ENCODE assay signal across 21 cellular contexts in the genomic region with DNA sequence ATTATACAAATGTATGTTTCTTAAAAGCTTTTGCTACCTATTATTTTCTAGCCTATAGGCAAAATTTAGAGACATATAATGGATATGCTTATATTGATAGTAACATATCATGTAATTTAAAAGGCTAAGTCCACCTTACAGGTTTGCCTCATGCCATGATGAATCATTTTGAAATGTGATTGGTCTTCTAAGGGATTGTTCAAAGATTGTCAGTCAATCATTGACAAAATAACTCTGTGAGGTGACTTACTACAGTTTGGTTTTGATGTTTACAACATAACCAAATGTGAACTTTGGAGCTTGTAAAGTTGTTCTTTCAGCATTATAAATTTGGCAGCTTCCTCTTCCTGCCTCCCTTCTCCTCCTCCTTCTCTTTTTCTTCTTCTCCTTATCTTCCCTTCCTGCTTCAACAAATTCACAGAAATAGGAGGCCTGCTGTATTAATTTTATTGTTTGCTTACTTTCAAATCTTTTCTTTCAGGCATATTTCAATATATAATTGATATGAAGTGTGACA. TPM values are rescaled to one million over a fixed set of nuclear protein-coding genes. Genes with fewer than 3 reads are reported as not detected.
DNase-seq lines count a peak whose midpoint lies in the region; ATAC-seq, FAIRE-seq and TF ChIP-seq lines count a peak whose summit lies in the region.
"Had no signal": no experiment of that assay in that cellular context is flagged by ENCODE, and none has a peak within 500 bp of the region (broad histone marks: within the 10 kb centered on the region; RNA-seq: fewer than 3 reads in every experiment).

No MANE protein-coding gene starts in this region.

- ATAC-seq in GM18508 (IDR thresholded peaks at IDR 0.05; ENCODE audit: insufficient read depth, unreplicated experiment) = peak; percentile 54
- peak; percentile 70 for ATAC-seq in HG03175 (IDR thresholded peaks at IDR 0.05; ENCODE audit: unreplicated experiment)
- ATAC-seq in GM12878 = peak; percentile 71
- peak; percentile 85 to 93 (median 88) for ATAC-seq in right lobe of liver
- ATAC-seq: effector memory CD8-positive, alpha-beta T cell; lower lobe of right lung; SK-N-SH treated with all-trans-retinoic acid at 6 μM for 48 hours had no signal

- CTCF ChIA-PET in GM12878 (lab: Yijun Ruan, JAX) = interaction anchor here (0.8 to 1.9 kb wide), 5 partner anchors 19 to 103 kb away, joined by 3 to 6 read pairs (median 4); a partner anchor contains a TSS

- H3K27ac ChIP-seq in GM12878 (ENCODE audit: control insufficient read depth, insufficient read depth) = no peak overlapping the region
- peak overlapping the region in 2 of 3 donors; percentile 44 to 57 for H3K27ac ChIP-seq in right lobe of liver
- H3K27ac ChIP-seq: lower lobe of right lung, RWPE1, stomach had no signal

- no peak overlapping the region for H3K4me2 ChIP-seq in GM12878 (ENCODE audit: control insufficient read depth, insufficient read depth)

- TF ChIP-seq POLR2A in GM12878 (IDR thresholded peaks at IDR 0.05; ENCODE audit: low read depth, low read length) (no peak), right lobe of liver (IDR thresholded peaks at IDR 0.05) (no peak)

- TF ChIP-seq RAD21 in GM12878 (IDR thresholded peaks at IDR 0.05; ENCODE audit: insufficient read depth, low read depth, low read length) = no peak

- no peaks in the 10 kb centered on the region for H3K36me3 ChIP-seq in GM12878 (ENCODE audit: control insufficient read depth in 2 of 2, insufficient read depth in 2 of 2, low read length in 1 of 2)
- H3K36me3 ChIP-seq in right lobe of liver = no peaks in the 10 kb centered on the region
- H3K36me3 ChIP-seq: lower lobe of right lung, stomach had no signal

- H4K20me1 ChIP-seq in GM12878 (ENCODE audit: control insufficient read depth, insufficient read depth) = no peaks in the 10 kb centered on the region

- no peak overlapping the region for H3K4me3 ChIP-seq in GM12878
- no peak overlapping the region for H3K4me3 ChIP-seq in right lobe of liver
- H3K4me3 ChIP-seq: lower lobe of right lung, smooth muscle cell, stomach had no signal

- H3K9me3 ChIP-seq in GM12878 (replicated peaks; ENCODE audit: control insufficient read depth, insufficient read depth, low read length) (no peaks in the 10 kb centered on the region), right lobe of liver (no peaks in the 10 kb centered on the region)
- H3K9me3 ChIP-seq: lower lobe of right lung, stomach had no signal

- FAIRE-seq in GM12878 (lab: Jason Lieb, UNC) = peak; percentile 7

- BruUV-seq in GM12878 (replicated peaks; lab: Mats Ljungman, UMichigan) = no TSS peak

- in situ Hi-C loops in GM12878 (cut with MboI) = no loop called here

- intact Hi-C loops in GM12878 (cut with micrococcal nuclease; ENCODE audit: unreplicated experiment) (no loop called here), right lobe of liver (cut with DNase I) (no loop called here)

- no peaks in the 10 kb centered on the region for H3K79me2 ChIP-seq in GM12878 (ENCODE audit: control insufficient read depth, insufficient read depth, low read length)

- no peaks in the 10 kb centered on the region for H3K27me3 ChIP-seq in GM12878 (replicated peaks in 1 of 2; ENCODE audit: control insufficient read depth in 2 of 2, insufficient read depth in 2 of 2, low read length in 1 of 2)
- no peaks in the 10 kb centered on the region for H3K27me3 ChIP-seq in right lobe of liver

- RAD21 ChIA-PET in GM12878 (lab: Charles Lee; ENCODE audit: unreplicated experiment) = interaction anchor here (0.9 to 2.4 kb wide), 4 partner anchors 39 to 102 kb away, joined by 3 to 9 read pairs (median 6); a partner anchor contains a TSS

- H3K9ac ChIP-seq in GM12878 (ENCODE audit: control insufficient read depth, insufficient read depth, low read length) = no peak overlapping the region

- H2AFZ ChIP-seq in GM12878 (ENCODE audit: control insufficient read depth, low read depth, low read length) = peak overlapping the region; percentile 56; the same call in 1 of the 2 replicates

- no peak for TF ChIP-seq EP300 in GM12878 (IDR thresholded peaks at IDR 0.05; ENCODE audit: borderline replicate concordance in 1 of 2, control insufficient read depth in 1 of 2, low read depth in 2 of 2, low read length in 2 of 2)

- DNase-seq in GM12878 (ENCODE audit: low read depth, low spot score) = no peak
- DNase-seq in right lobe of liver = no peak
- DNase-seq in stimulated activated CD4-positive, alpha-beta T cell treated with anti-CD3 and anti-CD28 coated beads, Interleukin-2, amount 100 ng/mL, for 24 hours = no peak
- DNase-seq in ecto neural progenitor cell (ENCODE audit: low spot score) = no peak
- DNase-seq in amniotic stem cell (lab: John Stamatoyannopoulos, UW) = no peak
- DNase-seq in T1000 (lab: John Stamatoyannopoulos, UW) = no peak
- DNase-seq: activated CD4-positive, CD25-positive, alpha-beta regulatory T cell treated with anti-CD3 and anti-CD28 coated beads, Interleukin-2, amount 50 U/mL, for 72 hours; CD4-positive, alpha-beta T cell; DND-41; effector memory CD8-positive, alpha-beta T cell; HFFc6; KG1; lower lobe of right lung; NCI-H2029; stimulated activated CD4-positive, alpha-beta T cell treated with anti-CD3 and anti-CD28 coated beads, Interleukin-4, amount 100 ng/mL, for 4 hours; stomach had no signal

- TF ChIP-seq CTCF in GM12878 (IDR thresholded peaks at IDR 0.05 in 2 of 3, conservative IDR thresholded peaks at IDR 0.05 in 1 of 3; ENCODE audit: control insufficient read depth in 2 of 3, extremely low read depth in 1 of 3, insufficient read depth in 1 of 3, low read depth in 3 of 3, low read length in 3 of 3) (no peak), right lobe of liver (IDR thresholded peaks at IDR 0.05) (no peak)

- SMC1A ChIA-PET in GM12878 (lab: Charles Lee; ENCODE audit: uncharacterized antibody, unreplicated experiment) = interaction anchor here (0.6 to 1.5 kb wide), 5 partner anchors 36 to 59 kb away, joined by 3 to 9 read pairs (median 3); a partner anchor contains a TSS

- POLR2A ChIA-PET in GM12878 (lab: Charles Lee) = interaction anchor here (1.2 kb wide), 1 partner anchor 53 kb away, joined by 3 read pairs; no protein-coding TSS in a partner anchor

- H3K4me1 ChIP-seq in GM12878 (ENCODE audit: control insufficient read depth, insufficient read depth, low read length) = no peaks in the 10 kb centered on the region; the same call in 1 of the 2 replicates
- peaks cover 0 to 28% (median 6%) of the 10 kb centered on the region in 4 donors for H3K4me1 ChIP-seq in right lobe of liver
- H3K4me1 ChIP-seq: lower lobe of right lung had no signal

TF ChIP-seq in GM12878, 131 proteins besides CTCF, POLR2A, EP300 and RAD21:
- peak; percentile 36; the same call in 1 of the 2 replicates for TF ChIP-seq ATF7 (IDR thresholded peaks at IDR 0.05; ENCODE audit: low read depth)
- TF ChIP-seq, protein P1, sequence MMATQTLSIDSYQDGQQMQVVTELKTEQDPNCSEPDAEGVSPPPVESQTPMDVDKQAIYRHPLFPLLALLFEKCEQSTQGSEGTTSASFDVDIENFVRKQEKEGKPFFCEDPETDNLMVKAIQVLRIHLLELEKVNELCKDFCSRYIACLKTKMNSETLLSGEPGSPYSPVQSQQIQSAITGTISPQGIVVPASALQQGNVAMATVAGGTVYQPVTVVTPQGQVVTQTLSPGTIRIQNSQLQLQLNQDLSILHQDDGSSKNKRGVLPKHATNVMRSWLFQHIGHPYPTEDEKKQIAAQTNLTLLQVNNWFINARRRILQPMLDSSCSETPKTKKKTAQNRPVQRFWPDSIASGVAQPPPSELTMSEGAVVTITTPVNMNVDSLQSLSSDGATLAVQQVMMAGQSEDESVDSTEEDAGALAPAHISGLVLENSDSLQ (IDR thresholded peaks at IDR 0.05) = peak; percentile 61
- TF ChIP-seq TAF1 (IDR thresholded peaks at IDR 0.05; ENCODE audit: borderline replicate concordance, low read depth, low read length) = no peak
TF ChIP-seq in GM12878: peak in this region for 2.

RNA-seq across cellular contexts. Expression of a gene that starts 39.7 kb away (rescaled TPM):
- total RNA-seq in GM12878 (2013; cell fraction: nucleolus; rRNA removed) = 32.2 and 34.9 TPM in 2 replicates
- 10.6 and 12.3 TPM in 2 replicates for total RNA-seq in GM12878 (2014; rRNA removed)
- total RNA-seq in GM12878 (2014; rRNA removed; fragmentation: Illumina TruSeq; extraction: Trizol) = 7.2 TPM in 2 replicates
- 12.5 and 14.4 TPM in 2 replicates for total RNA-seq in GM12878 (2021)
- 4.2 TPM for polyA plus RNA-seq in GM12878 (2011; ENCODE audit: low read depth)
- 12.5 and 21.8 TPM in 2 replicates for polyA plus RNA-seq in GM12878 (2011; rRNA removed)
- polyA plus RNA-seq in GM12878 (2011; cell fraction: cytosol; rRNA removed) = 19.0 and 20.8 TPM in 2 replicates
- 10.5 and 14.0 TPM in 2 replicates for polyA plus RNA-seq in GM12878 (2011; cell fraction: nucleus; rRNA removed)
- 9.5 and 10.9 TPM in 2 replicates for polyA plus RNA-seq in GM12878 (2012)
- 11.3 and 14.8 TPM in 2 replicates for polyA plus RNA-seq in GM12878 (2014; fragmentation: Illumina TruSeq; extraction: Trizol)
- polyA plus RNA-seq in GM12878 (2014; fragmentation: Nextera tagmentation; extraction: Ambion mirVana) = 1 to 10 TPM; 2.3 to 3.3 TPM
- polyA plus RNA-seq in GM12878 (2014; rRNA removed) = 12.5 and 14.5 TPM in 2 replicates
- polyA plus RNA-seq in GM12878 (2016; fragmentation: Nextera tagmentation; extraction: Ambion mirVana) = 10 to 100 TPM; 11.0 to 15.5 TPM
- 24.3 and 33.7 TPM in 2 replicates for polyA minus RNA-seq in GM12878 (2011; rRNA and poly(A)+ RNA removed)
- polyA minus RNA-seq in GM12878 (2011; cell fraction: cytosol; rRNA and poly(A)+ RNA removed) = 9.3 and 11.1 TPM in 2 replicates
- 8.7 and 18.8 TPM in 2 replicates for polyA minus RNA-seq in GM12878 (2011; cell fraction: nucleus; rRNA and poly(A)+ RNA removed)
- 10 to 100 TPM in 1 of 6 experiments, 1 to 10 TPM in 5; 6.0 to 11.6 (median 7.2) TPM for total RNA-seq in right lobe of liver
